Comparison of ENCODE assay signal across 2 cellular contexts in genomic region chr9:114394523-114395193, GRCh38.
A peak's percentile ranks its signal among the peaks of the same experiment; 100 is the strongest.
TF ChIP-seq lines count a peak whose summit lies in the region.

No MANE protein-coding gene starts in this region.

TF ChIP-seq in A549, 52 proteins besides CTCF, POLR2A, EP300 and RAD21:
- peak; percentile 58 for TF ChIP-seq ZFP36 (IDR thresholded peaks at IDR 0.05; ENCODE audit: borderline replicate concordance, partially characterized antibody)
- TF ChIP-seq FOSL2 (IDR thresholded peaks at IDR 0.05), result no peak
- no peak for TF ChIP-seq FOSL2 (CRISPR knock-in tag; IDR thresholded peaks at IDR 0.05)

TF ChIP-seq in K562, 482 proteins besides CTCF, POLR2A, EP300 and RAD21:
- TF ChIP-seq ZNF444 (CRISPR knock-in tag; IDR thresholded peaks at IDR 0.05) (no peak), CBFA2T3 (IDR thresholded peaks at IDR 0.05) (no peak), BCOR (IDR thresholded peaks at IDR 0.05) (peak; percentile 85), ZBTB34 (CRISPR knock-in tag; IDR thresholded peaks at IDR 0.05) (no peak), ZNF57 (CRISPR knock-in tag; IDR thresholded peaks at IDR 0.05) (no peak), ELF1 (tag; IDR thresholded peaks at IDR 0.05) (no peak), XRCC3 (IDR thresholded peaks at IDR 0.05) (no peak), PCBP2 (IDR thresholded peaks at IDR 0.05; ENCODE audit: low read depth, low read length, poor library complexity, severe bottlenecking) (no peak), SMAD4 (CRISPR knock-in tag; conservative IDR thresholded peaks at IDR 0.05) (no peak), DNMT1 (IDR thresholded peaks at IDR 0.05) (no peak), IRF9 (tag; IDR thresholded peaks at IDR 0.05) (no peak), BMI1 (IDR thresholded peaks at IDR 0.05; ENCODE audit: low read length) (no peak), ZFP36 (IDR thresholded peaks at IDR 0.05; ENCODE audit: low read depth, low read length, partially characterized antibody) (peak; percentile 89), MXD1 (CRISPR knock-in tag; IDR thresholded peaks at IDR 0.05; ENCODE audit: borderline replicate concordance, poor library complexity, severe bottlenecking) (no peak), SMARCA5 (IDR thresholded peaks at IDR 0.05) (peak; percentile 37; the same call in 1 of the 2 replicates), RBM25 (IDR thresholded peaks at IDR 0.05; ENCODE audit: low read depth, low read length, severe bottlenecking) (peak; percentile 96), POLR2G (IDR thresholded peaks at IDR 0.05; ENCODE audit: low read depth, low read length) (0 out of 2 replicates have a peak, but pooled peaks have one; percentile 19), KDM1A (IDR thresholded peaks at IDR 0.05) (peak in 1 of 2 experiments; percentile 66; a peak in 2 of 4 replicates), ERF (CRISPR knock-in tag; IDR thresholded peaks at IDR 0.05) (no peak), ZNF311 (CRISPR knock-in tag; IDR thresholded peaks at IDR 0.05) (no peak), ZFP91 (CRISPR knock-in tag; IDR thresholded peaks at IDR 0.05) (no peak), RBFOX2 (IDR thresholded peaks at IDR 0.05; ENCODE audit: low read depth, low read length) (peak; percentile 47), WHSC1 (IDR thresholded peaks at IDR 0.05; ENCODE audit: low read length) (no peak), PPARD (CRISPR knock-in tag; IDR thresholded peaks at IDR 0.05) (no peak), MAFG (tag; conservative IDR thresholded peaks at IDR 0.05) (no peak), KDM5B (IDR thresholded peaks at IDR 0.05; ENCODE audit: insufficient replicate concordance, low read depth, low read length) (no peak), ZNF717 (CRISPR knock-in tag; IDR thresholded peaks at IDR 0.05) (no peak), ZNF253 (CRISPR knock-in tag; conservative IDR thresholded peaks at IDR 0.05) (no peak), GATA2 (CRISPR knock-in tag; IDR thresholded peaks at IDR 0.05) (no peak), VEZF1 (CRISPR knock-in tag; IDR thresholded peaks at IDR 0.05) (no peak), HDAC2 (IDR thresholded peaks at IDR 0.05) (peak; percentile 51; the same call in 1 of the 2 replicates), GATAD2A (IDR thresholded peaks at IDR 0.05) (no peak), MCM3 (IDR thresholded peaks at IDR 0.05) (no peak), PYGO2 (tag; IDR thresholded peaks at IDR 0.05) (no peak), ZKSCAN8 (CRISPR knock-in tag; IDR thresholded peaks at IDR 0.05) (no peak), CEBPB (tag; IDR thresholded peaks at IDR 0.05) (peak; percentile 32; the same call in 1 of the 2 replicates), RCOR1 (IDR thresholded peaks at IDR 0.05; ENCODE audit: borderline replicate concordance in 1 of 2, low read depth in 2 of 2, low read length in 2 of 2) (peak in 1 of 2 experiments; percentile 60; a peak in 1 of 4 replicates), ZNF740 (CRISPR knock-in tag; IDR thresholded peaks at IDR 0.05) (peak; percentile 67; the same call in 1 of the 2 replicates), ZNF740 (tag; IDR thresholded peaks at IDR 0.05) (no peak), KLF6 (CRISPR knock-in tag; IDR thresholded peaks at IDR 0.05; ENCODE audit: borderline replicate concordance) (no peak), L3MBTL2 (IDR thresholded peaks at IDR 0.05) (no peak), RBM15 (IDR thresholded peaks at IDR 0.05; ENCODE audit: insufficient read depth, low read length) (no peak)
- TF ChIP-seq, protein P1, sequence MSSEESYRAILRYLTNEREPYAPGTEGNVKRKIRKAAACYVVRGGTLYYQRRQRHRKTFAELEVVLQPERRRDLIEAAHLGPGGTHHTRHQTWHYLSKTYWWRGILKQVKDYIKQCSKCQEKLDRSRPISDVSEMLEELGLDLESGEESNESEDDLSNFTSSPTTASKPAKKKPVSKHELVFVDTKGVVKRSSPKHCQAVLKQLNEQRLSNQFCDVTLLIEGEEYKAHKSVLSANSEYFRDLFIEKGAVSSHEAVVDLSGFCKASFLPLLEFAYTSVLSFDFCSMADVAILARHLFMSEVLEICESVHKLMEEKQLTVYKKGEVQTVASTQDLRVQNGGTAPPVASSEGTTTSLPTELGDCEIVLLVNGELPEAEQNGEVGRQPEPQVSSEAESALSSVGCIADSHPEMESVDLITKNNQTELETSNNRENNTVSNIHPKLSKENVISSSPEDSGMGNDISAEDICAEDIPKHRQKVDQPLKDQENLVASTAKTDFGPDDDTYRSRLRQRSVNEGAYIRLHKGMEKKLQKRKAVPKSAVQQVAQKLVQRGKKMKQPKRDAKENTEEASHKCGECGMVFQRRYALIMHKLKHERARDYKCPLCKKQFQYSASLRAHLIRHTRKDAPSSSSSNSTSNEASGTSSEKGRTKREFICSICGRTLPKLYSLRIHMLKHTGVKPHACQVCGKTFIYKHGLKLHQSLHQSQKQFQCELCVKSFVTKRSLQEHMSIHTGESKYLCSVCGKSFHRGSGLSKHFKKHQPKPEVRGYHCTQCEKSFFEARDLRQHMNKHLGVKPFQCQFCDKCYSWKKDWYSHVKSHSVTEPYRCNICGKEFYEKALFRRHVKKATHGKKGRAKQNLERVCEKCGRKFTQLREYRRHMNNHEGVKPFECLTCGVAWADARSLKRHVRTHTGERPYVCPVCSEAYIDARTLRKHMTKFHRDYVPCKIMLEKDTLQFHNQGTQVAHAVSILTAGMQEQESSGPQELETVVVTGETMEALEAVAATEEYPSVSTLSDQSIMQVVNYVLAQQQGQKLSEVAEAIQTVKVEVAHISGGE (CRISPR knock-in tag; IDR thresholded peaks at IDR 0.05), result no peak
- TF ChIP-seq, protein P2, sequence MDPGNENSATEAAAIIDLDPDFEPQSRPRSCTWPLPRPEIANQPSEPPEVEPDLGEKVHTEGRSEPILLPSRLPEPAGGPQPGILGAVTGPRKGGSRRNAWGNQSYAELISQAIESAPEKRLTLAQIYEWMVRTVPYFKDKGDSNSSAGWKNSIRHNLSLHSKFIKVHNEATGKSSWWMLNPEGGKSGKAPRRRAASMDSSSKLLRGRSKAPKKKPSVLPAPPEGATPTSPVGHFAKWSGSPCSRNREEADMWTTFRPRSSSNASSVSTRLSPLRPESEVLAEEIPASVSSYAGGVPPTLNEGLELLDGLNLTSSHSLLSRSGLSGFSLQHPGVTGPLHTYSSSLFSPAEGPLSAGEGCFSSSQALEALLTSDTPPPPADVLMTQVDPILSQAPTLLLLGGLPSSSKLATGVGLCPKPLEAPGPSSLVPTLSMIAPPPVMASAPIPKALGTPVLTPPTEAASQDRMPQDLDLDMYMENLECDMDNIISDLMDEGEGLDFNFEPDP (CRISPR knock-in tag; IDR thresholded peaks at IDR 0.05), result no peak
- TF ChIP-seq, protein P3, sequence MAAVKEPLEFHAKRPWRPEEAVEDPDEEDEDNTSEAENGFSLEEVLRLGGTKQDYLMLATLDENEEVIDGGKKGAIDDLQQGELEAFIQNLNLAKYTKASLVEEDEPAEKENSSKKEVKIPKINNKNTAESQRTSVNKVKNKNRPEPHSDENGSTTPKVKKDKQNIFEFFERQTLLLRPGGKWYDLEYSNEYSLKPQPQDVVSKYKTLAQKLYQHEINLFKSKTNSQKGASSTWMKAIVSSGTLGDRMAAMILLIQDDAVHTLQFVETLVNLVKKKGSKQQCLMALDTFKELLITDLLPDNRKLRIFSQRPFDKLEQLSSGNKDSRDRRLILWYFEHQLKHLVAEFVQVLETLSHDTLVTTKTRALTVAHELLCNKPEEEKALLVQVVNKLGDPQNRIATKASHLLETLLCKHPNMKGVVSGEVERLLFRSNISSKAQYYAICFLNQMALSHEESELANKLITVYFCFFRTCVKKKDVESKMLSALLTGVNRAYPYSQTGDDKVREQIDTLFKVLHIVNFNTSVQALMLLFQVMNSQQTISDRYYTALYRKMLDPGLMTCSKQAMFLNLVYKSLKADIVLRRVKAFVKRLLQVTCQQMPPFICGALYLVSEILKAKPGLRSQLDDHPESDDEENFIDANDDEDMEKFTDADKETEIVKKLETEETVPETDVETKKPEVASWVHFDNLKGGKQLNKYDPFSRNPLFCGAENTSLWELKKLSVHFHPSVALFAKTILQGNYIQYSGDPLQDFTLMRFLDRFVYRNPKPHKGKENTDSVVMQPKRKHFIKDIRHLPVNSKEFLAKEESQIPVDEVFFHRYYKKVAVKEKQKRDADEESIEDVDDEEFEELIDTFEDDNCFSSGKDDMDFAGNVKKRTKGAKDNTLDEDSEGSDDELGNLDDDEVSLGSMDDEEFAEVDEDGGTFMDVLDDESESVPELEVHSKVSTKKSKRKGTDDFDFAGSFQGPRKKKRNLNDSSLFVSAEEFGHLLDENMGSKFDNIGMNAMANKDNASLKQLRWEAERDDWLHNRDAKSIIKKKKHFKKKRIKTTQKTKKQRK (IDR thresholded peaks at IDR 0.05; ENCODE audit: borderline replicate concordance, low read depth, low read length), result no peak
